Comparison of ENCODE assay signal across 24 cellular contexts in genomic region chr11:61744609-61745156, GRCh38. TPM values are rescaled to one million over a fixed set of nuclear protein-coding genes. Genes with fewer than 3 reads are reported as not detected.
DNase-seq lines count a peak whose midpoint lies in the region; ATAC-seq, FAIRE-seq and TF ChIP-seq lines count a peak whose summit lies in the region.
"Had no signal": no experiment of that assay in that cellular context is flagged by ENCODE, and none has a peak within 500 bp of the region (broad histone marks: within the 10 kb centered on the region; RNA-seq: fewer than 3 reads in every experiment).

No MANE protein-coding gene starts in this region.

- H3K9me3 ChIP-seq in BLaER1 (no peaks in the 10 kb centered on the region), K562 (replicated peaks; ENCODE audit: control insufficient read depth, insufficient read depth, low read depth, low read length) (no peaks in the 10 kb centered on the region), kidney (ENCODE audit: control insufficient read depth in 1 of 2, low read length in 2 of 2) (no peaks in the 10 kb centered on the region), left ventricle myocardium inferior (replicated peaks) (no peaks in the 10 kb centered on the region)
- H3K9me3 ChIP-seq: BLaER1 treated with 17β-estradiol and CSF1 and Interleukin-3, amounts not matched to agents 10 nM and 100 nM had no signal

- H3K4me1 Mint-ChIP-seq in activated T-helper 17 cell treated with anti-CD3 and anti-CD28 coated beads, Interleukin-2, amount 50 U/mL, for 72 hours, result no peaks in the 10 kb centered on the region
- H3K4me1 Mint-ChIP-seq: B cell; CD8-positive, alpha-beta memory T cell had no signal

- WGBS in K562 (ENCODE audit: insufficient coverage, low coverage, missing lambda C conversion rate), result 47% methylated on average over 8 of the region's 10 CpGs

- TF ChIP-seq POLR2A in K562 (conservative IDR thresholded peaks at IDR 0.05), result no peak

- TF ChIP-seq CTCF in K562 (IDR thresholded peaks at IDR 0.05 in 2 of 3, conservative IDR thresholded peaks at IDR 0.05 in 1 of 3; ENCODE audit: insufficient read depth in 2 of 3, low read depth in 1 of 3, low read length in 3 of 3) (no peak), kidney (IDR thresholded peaks at IDR 0.05; ENCODE audit: borderline replicate concordance, extremely low read depth, insufficient read depth) (no peak), left ventricle myocardium inferior (IDR thresholded peaks at IDR 0.05; ENCODE audit: borderline replicate concordance) (no peak)

- no peak overlapping the region for H3K27ac Mint-ChIP-seq in activated T-helper 17 cell treated with anti-CD3 and anti-CD28 coated beads, Interleukin-2, amount 50 U/mL, for 72 hours
- H3K27ac Mint-ChIP-seq: B cell; CD14-positive monocyte; CD4-positive, alpha-beta T cell; CD8-positive, alpha-beta memory T cell; GM23338; HFFc6 had no signal

- POLR2A ChIA-PET in K562 (lab: Yijun Ruan, JAX), result interaction anchor here (1.6 to 1.7 kb wide), 3 partner anchors 20 to 47 kb away, joined by 5 to 7 read pairs (median 7); partner anchors contain the start of gene TMEM258

- BruUV-seq in K562 (replicated peaks; lab: Mats Ljungman, UMichigan), result no TSS peak

- no peaks in the 10 kb centered on the region for H3K9me3 Mint-ChIP-seq in activated T-helper 17 cell treated with anti-CD3 and anti-CD28 coated beads, Interleukin-2, amount 50 U/mL, for 72 hours
- H3K9me3 Mint-ChIP-seq: CD14-positive monocyte; CD4-positive, alpha-beta T cell; CD8-positive, alpha-beta memory T cell; GM23338; H9; HFFc6 had no signal

- ATAC-seq in K562, result no peak
- ATAC-seq in activated T-helper 17 cell treated with anti-CD3 and anti-CD28 coated beads, Interleukin-2, amount 50 U/mL, for 72 hours (replicated peaks), result no peak
- ATAC-seq: HCT116 had no signal

- peak; percentile 88 for DNase-seq in COR-L47 (lab: John Stamatoyannopoulos, UW)
- no peak for DNase-seq in K562 (ENCODE audit: extremely low read depth in 1 of 4, low spot score in 3 of 4)
- peak; percentile 62 for DNase-seq in kidney
- no peak for DNase-seq in mucosa of gallbladder (ENCODE audit: low spot score)
- DNase-seq in left ventricle myocardium inferior, result no peak
- DNase-seq in midbrain (lab: John Stamatoyannopoulos, UW), result no peak
- DNase-seq: Calu3; CD4-positive, alpha-beta T cell; CD8-positive, alpha-beta memory T cell; DMS53; DMS79 treated with DMSO at 0.1 percent for 48 hours; GF-D8; H9; HFFc6 had no signal

- H4K20me1 ChIP-seq in BLaER1, result no peaks in the 10 kb centered on the region
- no peaks in the 10 kb centered on the region for H4K20me1 ChIP-seq in K562 (replicated peaks; ENCODE audit: control insufficient read depth, insufficient read depth, low read length)

- no peak for TF ChIP-seq RAD21 in K562 (CRISPR knock-in tag; conservative IDR thresholded peaks at IDR 0.05 in 1 of 2, IDR thresholded peaks at IDR 0.05 in 1 of 2)

- H2AFZ ChIP-seq in K562 (ENCODE audit: low read depth, low read length), result no peak overlapping the region
- H2AFZ ChIP-seq: GM23338 had no signal

- FAIRE-seq in K562 (lab: Jason Lieb, UNC) (no peak), kidney (lab: Jason Lieb, UNC) (no peak)
- FAIRE-seq: A204.1, GM12891, GM18507 had no signal

- no peaks in the 10 kb centered on the region for H3K36me3 Mint-ChIP-seq in activated T-helper 17 cell treated with anti-CD3 and anti-CD28 coated beads, Interleukin-2, amount 50 U/mL, for 72 hours (ENCODE audit: low read depth)
- H3K36me3 Mint-ChIP-seq: CD8-positive, alpha-beta memory T cell had no signal

- intact Hi-C loops in K562 (cut with micrococcal nuclease) (loop anchor here (5.0 kb wide), 1 partner anchor 363 kb away; no protein-coding TSS in a partner anchor), kidney (cut with DNase I) (no loop called here), left ventricle myocardium inferior (cut with micrococcal nuclease) (no loop called here)

- H3K36me3 ChIP-seq in BLaER1 (no peaks in the 10 kb centered on the region), K562 (ENCODE audit: control insufficient read depth, insufficient read depth, low read length) (no peaks in the 10 kb centered on the region), kidney (ENCODE audit: control insufficient read depth in 1 of 2, insufficient read depth in 2 of 2, low read length in 2 of 2) (peaks cover 0 to 3% of the 10 kb centered on the region in 2 donors), left ventricle myocardium inferior (peaks cover 20% of the 10 kb centered on the region)

- H3K4me3 ChIP-seq in BLaER1 (no peak overlapping the region), K562 (no peak overlapping the region), kidney (ENCODE audit: low read length in 2 of 2) (no peak overlapping the region), left ventricle myocardium inferior (no peak overlapping the region)
- H3K4me3 ChIP-seq: BLaER1 treated with 17β-estradiol and CSF1 and Interleukin-3, amounts not matched to agents 10 nM and 100 nM; GM23338 had no signal

- peaks cover 5% of the 10 kb centered on the region for H3K27me3 Mint-ChIP-seq in activated T-helper 17 cell treated with anti-CD3 and anti-CD28 coated beads, Interleukin-2, amount 50 U/mL, for 72 hours

- H3K27ac ChIP-seq in BLaER1 (0 out of 2 replicates have a peak overlapping the region, but pooled peaks have one; percentile 22), K562 (ENCODE audit: extremely low read depth, low read depth, low read length) (no peak overlapping the region), kidney (ENCODE audit: low read depth in 2 of 2, low read length in 2 of 2) (no peak overlapping the region), left ventricle myocardium inferior (replicated peaks) (no peak overlapping the region)
- H3K27ac ChIP-seq: BLaER1 treated with 17β-estradiol and CSF1 and Interleukin-3, amounts not matched to agents 10 nM and 100 nM had no signal

- H3K4me1 ChIP-seq in BLaER1, result peaks cover 24% of the 10 kb centered on the region
- H3K4me1 ChIP-seq in K562 (replicated peaks in 1 of 2; ENCODE audit: control insufficient read depth in 2 of 2, insufficient read depth in 2 of 2, low read length in 2 of 2), result peaks cover 27 to 83% of the 10 kb centered on the region in 2 experiments
- peaks cover 0 to 5% of the 10 kb centered on the region in 2 donors for H3K4me1 ChIP-seq in kidney (ENCODE audit: control insufficient read depth in 1 of 2, insufficient read depth in 1 of 2, low read depth in 1 of 2, low read length in 2 of 2)
- peaks cover 8% of the 10 kb centered on the region for H3K4me1 ChIP-seq in left ventricle myocardium inferior

- H3K27me3 ChIP-seq in BLaER1 (no peaks in the 10 kb centered on the region), K562 (ENCODE audit: control insufficient read depth in 2 of 2, insufficient read depth in 2 of 2, low read length in 2 of 2) (no peaks in the 10 kb centered on the region), left ventricle myocardium inferior (ENCODE audit: low read depth) (peaks cover 3% of the 10 kb centered on the region)
- H3K27me3 ChIP-seq: BLaER1 treated with 17β-estradiol and CSF1 and Interleukin-3, amounts not matched to agents 10 nM and 100 nM had no signal

- no peak overlapping the region for H3K9ac ChIP-seq in BLaER1
- H3K9ac ChIP-seq in K562 (ENCODE audit: insufficient read depth in 1 of 2, low read depth in 2 of 2, low read length in 2 of 2), result peak overlapping the region in 1 of 2 experiments; percentile 52; a peak in 1 of 4 replicates
- no peak overlapping the region for H3K9ac ChIP-seq in kidney (ENCODE audit: low read length in 2 of 2)
- H3K9ac ChIP-seq: BLaER1 treated with 17β-estradiol and CSF1 and Interleukin-3, amounts not matched to agents 10 nM and 100 nM had no signal

- no peak for TF ChIP-seq EP300 in K562 (IDR thresholded peaks at IDR 0.05; ENCODE audit: low read length)

- no peaks in the 10 kb centered on the region for H3K9me1 ChIP-seq in K562 (ENCODE audit: control insufficient read depth, insufficient read depth, low read length)

- no peak overlapping the region for H3K4me3 Mint-ChIP-seq in activated T-helper 17 cell treated with anti-CD3 and anti-CD28 coated beads, Interleukin-2, amount 50 U/mL, for 72 hours
- H3K4me3 Mint-ChIP-seq: B cell; CD14-positive monocyte; CD4-positive, alpha-beta T cell; CD8-positive, alpha-beta memory T cell; GM23338; H9; HFFc6 had no signal

- in situ Hi-C loops in K562 (cut with MboI), result loop anchor here (5.0 kb wide), 1 partner anchor 48 kb away; the partner anchor contains the start of genes FEN1 and TMEM258

- no peak overlapping the region for H3K4me2 ChIP-seq in BLaER1
- no peak overlapping the region for H3K4me2 ChIP-seq in K562 (ENCODE audit: insufficient read depth, low read length)
- H3K4me2 ChIP-seq: BLaER1 treated with 17β-estradiol and CSF1 and Interleukin-3, amounts not matched to agents 10 nM and 100 nM; GM23338 had no signal

- CTCF ChIA-PET in K562 (lab: Yijun Ruan, JAX; ENCODE audit: low intra/inter-chr PET ratio), result no interaction called here

- no peaks in the 10 kb centered on the region for H3K79me2 ChIP-seq in K562 (ENCODE audit: control insufficient read depth, insufficient read depth, low read length)

RNA-seq across cellular contexts. Expression of gene MYRF, which starts 7.8 kb away (rescaled TPM):
- 95.5 and 239 TPM in 2 replicates for total RNA-seq in K562 (2011; cell fraction: chromatin; rRNA removed; ENCODE audit: low replicate concordance)
- 109 and 132 TPM in 2 replicates for total RNA-seq in K562 (2011; cell fraction: nucleolus; rRNA removed)
- total RNA-seq in K562 (2011; cell fraction: nucleoplasm; rRNA removed), result 92.2 and 107 TPM in 2 replicates
- total RNA-seq in K562 (2014; rRNA removed) (7.1 and 11.0 TPM in 2 replicates), K562 (2014; rRNA removed; fragmentation: Illumina TruSeq; extraction: Trizol) (2.6 and 3.3 TPM in 2 replicates), K562 (2015; rRNA removed; fragmentation: Illumina TruSeq; extraction: Trizol) (4.0 and 4.1 TPM in 2 replicates), K562 (2021) (21.4 and 25.8 TPM in 2 replicates), kidney (36.3 TPM), mucosa of gallbladder (320 TPM), left ventricle myocardium inferior (0.14 TPM)
- polyA plus RNA-seq in K562 (2011; rRNA removed) (10.4 and 16.6 TPM in 2 replicates), K562 (2014; fragmentation: Illumina TruSeq; extraction: Trizol) (14.7 and 17.8 TPM in 2 replicates), K562 (2014; fragmentation: Nextera tagmentation; extraction: Ambion mirVana) (1 to 10 TPM; 2.3 TPM), K562 (2014; rRNA removed) (15.6 and 17.4 TPM in 2 replicates), kidney (ENCODE audit: insufficient read depth, low read depth, low replicate concordance) (6.0 TPM)
- polyA plus RNA-seq in K562 (2011; cell fraction: cytosol; rRNA removed), result 13.6 and 26.3 TPM in 2 replicates
- polyA plus RNA-seq in K562 (2011; cell fraction: nucleus; rRNA removed), result 104 and 152 TPM in 2 replicates
- polyA plus RNA-seq in K562 (2012), result 14.8 and 25.8 TPM in 2 replicates
- polyA minus RNA-seq in K562 (2011; rRNA and poly(A)+ RNA removed), result 6.8 and 8.5 TPM in 2 replicates
- 22.7 and 23.9 TPM in 2 replicates for polyA minus RNA-seq in K562 (2011; cell fraction: cytosol; rRNA and poly(A)+ RNA removed)
- 32.4 and 34.1 TPM in 2 replicates for polyA minus RNA-seq in K562 (2011; cell fraction: nucleus; rRNA and poly(A)+ RNA removed)
- 1 to 10 TPM; 1.2 to 5.9 TPM for total RNA-seq in activated T-helper 17 cell treated with anti-CD3 and anti-CD28 coated beads, Interleukin-2, amount 50 U/mL, for 72 hours

RNA-seq across cellular contexts. Expression of gene TMEM258, which starts 47.7 kb away (rescaled TPM):
- total RNA-seq in K562 (2011; cell fraction: chromatin; rRNA removed; ENCODE audit: low replicate concordance), result 88.0 and 142 TPM in 2 replicates
- total RNA-seq in K562 (2011; cell fraction: nucleolus; rRNA removed), result 195 and 216 TPM in 2 replicates
- 192 and 237 TPM in 2 replicates for total RNA-seq in K562 (2011; cell fraction: nucleoplasm; rRNA removed)
- total RNA-seq in K562 (2014; rRNA removed), result 97.2 and 153 TPM in 2 replicates
- 227 and 239 TPM in 2 replicates for total RNA-seq in K562 (2014; rRNA removed; fragmentation: Illumina TruSeq; extraction: Trizol)
- 221 and 231 TPM in 2 replicates for total RNA-seq in K562 (2015; rRNA removed; fragmentation: Illumina TruSeq; extraction: Trizol)
- total RNA-seq in K562 (2021), result 168 and 200 TPM in 2 replicates
- 630 and 713 TPM in 2 replicates for polyA plus RNA-seq in K562 (2011; rRNA removed)
- polyA plus RNA-seq in K562 (2011; cell fraction: cytosol; rRNA removed), result 728 and 1,027 TPM in 2 replicates
- polyA plus RNA-seq in K562 (2011; cell fraction: nucleus; rRNA removed), result 254 and 417 TPM in 2 replicates
- 426 and 696 TPM in 2 replicates for polyA plus RNA-seq in K562 (2012)
- 213 and 256 TPM in 2 replicates for polyA plus RNA-seq in K562 (2014; fragmentation: Illumina TruSeq; extraction: Trizol)
- 100 to 1,000 TPM; 794 to 856 TPM for polyA plus RNA-seq in K562 (2014; fragmentation: Nextera tagmentation; extraction: Ambion mirVana)
- 199 and 268 TPM in 2 replicates for polyA plus RNA-seq in K562 (2014; rRNA removed)
- 155 and 167 TPM in 2 replicates for polyA minus RNA-seq in K562 (2011; rRNA and poly(A)+ RNA removed)
- polyA minus RNA-seq in K562 (2011; cell fraction: cytosol; rRNA and poly(A)+ RNA removed), result 111 and 157 TPM in 2 replicates
- 46.0 and 84.9 TPM in 2 replicates for polyA minus RNA-seq in K562 (2011; cell fraction: nucleus; rRNA and poly(A)+ RNA removed)
- 92.1 TPM for total RNA-seq in kidney
- polyA plus RNA-seq in kidney (ENCODE audit: insufficient read depth, low read depth, low replicate concordance), result 228 TPM
- 100 to 1,000 TPM; 135 to 156 TPM for total RNA-seq in activated T-helper 17 cell treated with anti-CD3 and anti-CD28 coated beads, Interleukin-2, amount 50 U/mL, for 72 hours
- total RNA-seq in mucosa of gallbladder, result 116 TPM
- 117 TPM for total RNA-seq in left ventricle myocardium inferior

RNA-seq across cellular contexts. Expression of gene FEN1, which starts 48.0 kb away (rescaled TPM):
- 27.9 and 42.4 TPM in 2 replicates for total RNA-seq in K562 (2011; cell fraction: chromatin; rRNA removed; ENCODE audit: low replicate concordance)
- 50.0 and 60.9 TPM in 2 replicates for total RNA-seq in K562 (2011; cell fraction: nucleolus; rRNA removed)
- total RNA-seq in K562 (2011; cell fraction: nucleoplasm; rRNA removed), result 37.0 and 43.3 TPM in 2 replicates
- total RNA-seq in K562 (2014; rRNA removed) (156 and 172 TPM in 2 replicates), K562 (2014; rRNA removed; fragmentation: Illumina TruSeq; extraction: Trizol) (130 and 137 TPM in 2 replicates), K562 (2015; rRNA removed; fragmentation: Illumina TruSeq; extraction: Trizol) (150 and 154 TPM in 2 replicates), K562 (2021) (140 and 150 TPM in 2 replicates), kidney (8.8 TPM), mucosa of gallbladder (7.7 TPM), left ventricle myocardium inferior (5.8 TPM)
- polyA plus RNA-seq in K562 (2011; rRNA removed) (91.3 and 124 TPM in 2 replicates), K562 (2014; fragmentation: Illumina TruSeq; extraction: Trizol) (138 and 146 TPM in 2 replicates), K562 (2014; fragmentation: Nextera tagmentation; extraction: Ambion mirVana) (10 to 100 TPM; 58.1 to 86.8 TPM), K562 (2014; rRNA removed) (132 and 136 TPM in 2 replicates), kidney (ENCODE audit: insufficient read depth, low read depth, low replicate concordance) (8.5 TPM)
- polyA plus RNA-seq in K562 (2011; cell fraction: cytosol; rRNA removed), result 83.9 and 106 TPM in 2 replicates
- 28.7 and 36.3 TPM in 2 replicates for polyA plus RNA-seq in K562 (2011; cell fraction: nucleus; rRNA removed)
- 122 and 124 TPM in 2 replicates for polyA plus RNA-seq in K562 (2012)
- polyA minus RNA-seq in K562 (2011; rRNA and poly(A)+ RNA removed), result 77.5 and 111 TPM in 2 replicates
- 54.2 and 76.3 TPM in 2 replicates for polyA minus RNA-seq in K562 (2011; cell fraction: cytosol; rRNA and poly(A)+ RNA removed)
- 29.8 and 34.1 TPM in 2 replicates for polyA minus RNA-seq in K562 (2011; cell fraction: nucleus; rRNA and poly(A)+ RNA removed)
- total RNA-seq in activated T-helper 17 cell treated with anti-CD3 and anti-CD28 coated beads, Interleukin-2, amount 50 U/mL, for 72 hours, result 100 to 1,000 TPM in 1 of 2 donors, 10 to 100 TPM in 1; 72.6 to 133 TPM

Comparison
In these comparisons a context has a peak if more than half of its experiments do, and no peak if none do; other contexts are left out.
1. DNase-seq: peak in COR-L47 (single experiment) and kidney (single experiment); none in K562 (0 of 4), mucosa of gallbladder (single experiment), left ventricle myocardium inferior (single experiment) and midbrain (single experiment).